18 cellular contexts compared by ENCODE assay signal in genomic region chr9:114309096-114309495, GRCh38. TPM values are rescaled to one million over a fixed set of nuclear protein-coding genes. Genes with fewer than 3 reads are reported as not detected.
DNase-seq lines count a peak whose midpoint lies in the region; ATAC-seq and TF ChIP-seq lines count a peak whose summit lies in the region.
"Had no signal": no experiment of that assay in that cellular context is flagged by ENCODE, and none has a peak within 500 bp of the region (broad histone marks: within the 10 kb centered on the region; RNA-seq: fewer than 3 reads in every experiment).

No MANE protein-coding gene starts in this region.

- H3K9me3 ChIP-seq in CD4-positive, alpha-beta memory T cell (ENCODE audit: control insufficient read depth in 1 of 2, low read length in 2 of 2), result no peaks in the 10 kb centered on the region
- H3K9me3 ChIP-seq: MG63 had no signal

- intact Hi-C loops in activated B cell treated with CpG ODN at 0.5 μM for 24 hours (cut with micrococcal nuclease), result no loop called here
- intact Hi-C loops in CD4-positive, alpha-beta memory T cell (cut with micrococcal nuclease), result no loop called here

- H3K36me3 Mint-ChIP-seq in activated B cell treated with CpG ODN at 0.5 μM for 24 hours (ENCODE audit: low read depth), result no peaks in the 10 kb centered on the region
- H3K36me3 Mint-ChIP-seq in CD4-positive, alpha-beta memory T cell, result no peaks in the 10 kb centered on the region
- H3K36me3 Mint-ChIP-seq in activated naive CD8-positive, alpha-beta T cell treated with anti-CD3 and anti-CD28 coated beads, Interleukin-2, amount 50 U/mL, for 24 hours (ENCODE audit: low read depth), result no peaks in the 10 kb centered on the region
- H3K36me3 Mint-ChIP-seq: CD8-positive, alpha-beta memory T cell had no signal

- no peak overlapping the region for H3K4me3 Mint-ChIP-seq in activated B cell treated with CpG ODN at 0.5 μM for 24 hours
- no peak overlapping the region for H3K4me3 Mint-ChIP-seq in CD4-positive, alpha-beta memory T cell
- no peak overlapping the region for H3K4me3 Mint-ChIP-seq in activated naive CD8-positive, alpha-beta T cell treated with anti-CD3 and anti-CD28 coated beads, Interleukin-2, amount 50 U/mL, for 24 hours
- H3K4me3 Mint-ChIP-seq: CD8-positive, alpha-beta memory T cell; GM23338 had no signal

- CTCF ChIA-PET in activated B cell treated with CpG ODN at 0.5 μM for 24 hours (lab: Charles Lee), result no interaction called here
- CTCF ChIA-PET in CD4-positive, alpha-beta memory T cell (lab: Charles Lee; ENCODE audit: partially characterized antibody), result interaction anchor here (1.2 kb wide), 1 partner anchor 226 kb away, joined by 3 read pairs; no protein-coding TSS in a partner anchor

- H3K4me3 ChIP-seq in CD4-positive, alpha-beta memory T cell (ENCODE audit: low read length in 2 of 2), result no peak overlapping the region
- H3K4me3 ChIP-seq: GM23338, MG63, PC-9 had no signal

- no peaks in the 10 kb centered on the region for H3K27me3 ChIP-seq in CD4-positive, alpha-beta memory T cell (ENCODE audit: insufficient read depth, low read length)
- H3K27me3 ChIP-seq: MG63 had no signal

- H3K36me3 ChIP-seq in CD4-positive, alpha-beta memory T cell (ENCODE audit: insufficient read depth, low read length), result no peaks in the 10 kb centered on the region
- H3K36me3 ChIP-seq: MG63 had no signal

- no peak overlapping the region for H3K27ac Mint-ChIP-seq in activated B cell treated with CpG ODN at 0.5 μM for 24 hours
- no peak overlapping the region for H3K27ac Mint-ChIP-seq in CD4-positive, alpha-beta memory T cell
- H3K27ac Mint-ChIP-seq in activated naive CD8-positive, alpha-beta T cell treated with anti-CD3 and anti-CD28 coated beads, Interleukin-2, amount 50 U/mL, for 24 hours, result no peak overlapping the region
- H3K27ac Mint-ChIP-seq: CD8-positive, alpha-beta memory T cell; GM23338 had no signal

- POLR2A ChIA-PET in activated B cell treated with CpG ODN at 0.5 μM for 24 hours (lab: Charles Lee), result no interaction called here
- POLR2A ChIA-PET in CD4-positive, alpha-beta memory T cell (lab: Charles Lee; ENCODE audit: partially characterized antibody), result no interaction called here

- no peak overlapping the region for H3K27ac ChIP-seq in CD4-positive, alpha-beta memory T cell (ENCODE audit: low read depth, low read length)
- H3K27ac ChIP-seq: HL-60, PC-9 had no signal

- H3K9me3 Mint-ChIP-seq in activated B cell treated with CpG ODN at 0.5 μM for 24 hours, result no peaks in the 10 kb centered on the region
- no peaks in the 10 kb centered on the region for H3K9me3 Mint-ChIP-seq in CD4-positive, alpha-beta memory T cell
- no peaks in the 10 kb centered on the region for H3K9me3 Mint-ChIP-seq in activated naive CD8-positive, alpha-beta T cell treated with anti-CD3 and anti-CD28 coated beads, Interleukin-2, amount 50 U/mL, for 24 hours
- H3K9me3 Mint-ChIP-seq: CD8-positive, alpha-beta memory T cell; GM23338 had no signal

- no peaks in the 10 kb centered on the region for H3K27me3 Mint-ChIP-seq in activated B cell treated with CpG ODN at 0.5 μM for 24 hours
- H3K27me3 Mint-ChIP-seq in CD4-positive, alpha-beta memory T cell, result no peaks in the 10 kb centered on the region
- no peaks in the 10 kb centered on the region for H3K27me3 Mint-ChIP-seq in activated naive CD8-positive, alpha-beta T cell treated with anti-CD3 and anti-CD28 coated beads, Interleukin-2, amount 50 U/mL, for 24 hours

- peaks cover 3% of the 10 kb centered on the region for H3K4me1 ChIP-seq in CD4-positive, alpha-beta memory T cell (ENCODE audit: insufficient read depth, low read length)

- TF ChIP-seq CTCF in activated B cell treated with CpG ODN at 0.5 μM for 24 hours (IDR thresholded peaks at IDR 0.05), result no peak

- DNase-seq in AG20443 (ENCODE audit: low spot score) (peak; percentile 1), activated B cell treated with CpG ODN at 0.5 μM for 24 hours (peak; percentile 1), left lobe of liver (ENCODE audit: low spot score) (peak; percentile 40), NOMO-1 treated with dmso at 0.1 percent for 144 hours (lab: John Stamatoyannopoulos, UW; ENCODE audit: unreplicated experiment) (no peak)
- peak; percentile 18 for DNase-seq in stimulated activated CD8-positive, alpha-beta memory T cell treated with anti-CD3 and anti-CD28 coated beads, Interleukin-4, amount 100 ng/mL, for 48 hours
- DNase-seq in CD4-positive, alpha-beta memory T cell, result no peak
- no peak for DNase-seq in activated naive CD8-positive, alpha-beta T cell treated with anti-CD3 and anti-CD28 coated beads, Interleukin-2, amount 50 U/mL, for 24 hours
- DNase-seq: CD8-positive, alpha-beta memory T cell; GF-D8; MG63; NCI-H1092 treated with DMSO at 0.1 percent for 48 hours; NCI-H1694; NCI-H69; PC-9 had no signal

- ATAC-seq in activated B cell treated with CpG ODN at 0.5 μM for 24 hours (ENCODE audit: low read depth) (no peak), left lobe of liver (no peak)
- no peak for ATAC-seq in activated naive CD8-positive, alpha-beta T cell treated with anti-CD3 and anti-CD28 coated beads, Interleukin-2, amount 50 U/mL, for 24 hours
- ATAC-seq: GM23338 had no signal

- H3K4me1 Mint-ChIP-seq in activated B cell treated with CpG ODN at 0.5 μM for 24 hours, result peaks cover 6% of the 10 kb centered on the region
- peaks cover 0 to 14% (median 5%) of the 10 kb centered on the region in 4 donors for H3K4me1 Mint-ChIP-seq in CD4-positive, alpha-beta memory T cell
- H3K4me1 Mint-ChIP-seq in activated naive CD8-positive, alpha-beta T cell treated with anti-CD3 and anti-CD28 coated beads, Interleukin-2, amount 50 U/mL, for 24 hours, result peaks cover 2% of the 10 kb centered on the region

RNA-seq across cellular contexts. Expression of gene ORM1, which starts 13.8 kb away (rescaled TPM):
- not detected in 2 replicates for total RNA-seq in activated B cell treated with CpG ODN at 0.5 μM for 24 hours
- 19,737 TPM for total RNA-seq in left lobe of liver
- not detected for total RNA-seq in CD4-positive, alpha-beta memory T cell
- polyA plus RNA-seq in CD4-positive, alpha-beta memory T cell, result not detected
- total RNA-seq: CD8-positive, alpha-beta memory T cell; GM23338; PC-9 had no signal
- polyA plus RNA-seq: BJ; CD8-positive, alpha-beta memory T cell; GM23338 had no signal

RNA-seq across cellular contexts. Expression of gene ORM2, which starts 20.6 kb away (rescaled TPM):
- total RNA-seq in activated B cell treated with CpG ODN at 0.5 μM for 24 hours (not detected in 2 replicates), left lobe of liver (4,103 TPM)
- not detected for total RNA-seq in CD4-positive, alpha-beta memory T cell
- polyA plus RNA-seq in CD4-positive, alpha-beta memory T cell, result not detected
- total RNA-seq: CD8-positive, alpha-beta memory T cell; PC-9 had no signal
- polyA plus RNA-seq: AG04450; BJ; CD8-positive, alpha-beta memory T cell had no signal

Comparison
In these comparisons a context has a peak if more than half of its experiments do, and no peak if none do; other contexts are left out.
1. DNase-seq: peak in AG20443 (single experiment), activated B cell treated with CpG ODN at 0.5 μM for 24 hours (single experiment), left lobe of liver (single experiment) and stimulated activated CD8-positive, alpha-beta memory T cell treated with anti-CD3 and anti-CD28 coated beads, Interleukin-4, amount 100 ng/mL, for 48 hours (single experiment); none in CD4-positive, alpha-beta memory T cell (0 of 5), NOMO-1 treated with dmso at 0.1 percent for 144 hours (single experiment) and activated naive CD8-positive, alpha-beta T cell treated with anti-CD3 and anti-CD28 coated beads, Interleukin-2, amount 50 U/mL, for 24 hours (single experiment).
2. RNA of gene ORM1, which starts 13.8 kb away (total RNA-seq): 19,737 TPM in left lobe of liver (single experiment); not detected in activated B cell treated with CpG ODN at 0.5 μM for 24 hours and not detected in CD4-positive, alpha-beta memory T cell; every median in the first group is over 1,000 times any median in the second.
3. RNA of gene ORM2, which starts 20.6 kb away (total RNA-seq): 4,103 TPM in left lobe of liver (single experiment); not detected in activated B cell treated with CpG ODN at 0.5 μM for 24 hours and not detected in CD4-positive, alpha-beta memory T cell; every median in the first group is over 1,000 times any median in the second.